1 cellular context compared by ENCODE assay signal in genomic region chr15:67770098-67770628, GRCh38.
TF ChIP-seq lines count a peak whose summit lies in the region.

No MANE protein-coding gene starts in this region.

TF ChIP-seq in GM23338, 12 proteins besides CTCF, POLR2A, EP300 and RAD21 (continued from another document):
- TF ChIP-seq REST (IDR thresholded peaks at IDR 0.05; ENCODE audit: unreplicated experiment) (no peak), ZNF331 (CRISPR knock-in tag; IDR thresholded peaks at IDR 0.05; ENCODE audit: low read depth) (no peak), EZH2 (IDR thresholded peaks at IDR 0.05; ENCODE audit: low read depth, unreplicated experiment) (no peak), ETS1 (IDR thresholded peaks at IDR 0.05) (no peak), POLR2AphosphoS5 (IDR thresholded peaks at IDR 0.05; ENCODE audit: low read depth) (no peak)
